Comparison of ENCODE assay signal across 19 cellular contexts in the genomic region with DNA sequence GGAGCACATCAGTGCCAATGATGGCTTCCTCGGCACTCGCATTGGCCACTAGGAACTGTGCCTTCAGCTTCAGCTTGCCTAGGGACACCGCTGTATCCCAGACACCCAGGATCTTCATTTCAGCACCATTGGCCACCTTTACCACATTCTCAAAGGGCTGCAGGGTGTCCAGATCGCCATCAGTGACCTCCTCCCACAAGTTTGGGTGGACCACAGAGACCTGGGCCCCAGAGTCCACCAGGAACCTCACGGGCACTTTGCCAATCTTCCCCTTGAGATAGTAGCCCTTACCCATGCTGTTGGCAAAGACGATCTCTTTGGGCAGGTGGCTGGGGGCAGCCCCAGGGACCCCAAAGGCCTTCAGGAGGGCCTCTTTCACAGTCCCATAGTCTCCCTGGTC.
"Had no signal": no experiment of that assay in that cellular context is flagged by ENCODE, and none has a peak within 500 bp of the region (broad histone marks: within the 10 kb centered on the region; RNA-seq: fewer than 3 reads in every experiment).

No MANE protein-coding gene starts in this region.

- H3K4me1 ChIP-seq: left ventricle myocardium inferior, lower lobe of right lung, uterus had no signal

- H3K36me3 Mint-ChIP-seq: memory B cell; natural killer cell treated with Interleukin-12 subunit alpha and Interleukin-12 subunit beta and Interleukin-15 and Interleukin-18, amount 100 ng/mL, for 72 hours; neural progenitor cell; stimulated activated memory B cell treated with anti-CD40 and anti-IgM and Interleukin-4, amounts not matched to agents 10 μg/mL and 1 μg/mL and 100 μg/mL, for 72 hours; type B pancreatic cell had no signal

- H3K4me2 ChIP-seq: neural progenitor cell had no signal

- H2AFZ ChIP-seq: neural progenitor cell had no signal

- ATAC-seq: left cardiac atrium; lower lobe of right lung; natural killer cell treated with Interleukin-12 subunit alpha and Interleukin-12 subunit beta and Interleukin-15 and Interleukin-18, amount 100 ng/mL, for 72 hours; stimulated activated memory B cell treated with anti-CD40 and anti-IgM and Interleukin-4, amounts not matched to agents 10 μg/mL and 1 μg/mL and 100 μg/mL, for 72 hours; stimulated activated naive CD8-positive, alpha-beta T cell treated with anti-CD3 and anti-CD28 coated beads, Interleukin-15, amount 100 ng/mL, for 72 hours had no signal

- H3K27me3 ChIP-seq: neural progenitor cell, spleen, uterus had no signal

- DNase-seq: effector CD8-positive, alpha-beta T cell; left cardiac atrium; left ventricle myocardium inferior; lower lobe of right lung; spleen; stimulated activated CD4-positive, alpha-beta T cell treated with anti-CD3 and anti-CD28 coated beads, Interleukin-15, amount 100 ng/mL, for 24 hours; stimulated activated CD4-positive, alpha-beta T cell treated with anti-CD3 and anti-CD28 coated beads, Interleukin-1b, Interleukin-23, amount 100 ng/mL, for 48 hours; stimulated activated CD4-positive, alpha-beta T cell treated with anti-CD3 and anti-CD28 coated beads, Interleukin-4, amount 100 ng/mL, for 24 hours; stimulated activated naive CD8-positive, alpha-beta T cell treated with anti-CD3 and anti-CD28 coated beads, Interleukin-15, amount 100 ng/mL, for 72 hours; uterus had no signal

- H3K36me3 ChIP-seq: left ventricle myocardium inferior, lower lobe of right lung, neural progenitor cell, uterus had no signal

- H3K9me3 Mint-ChIP-seq: memory B cell; natural killer cell treated with Interleukin-12 subunit alpha and Interleukin-12 subunit beta and Interleukin-15 and Interleukin-18, amount 100 ng/mL, for 72 hours; neural progenitor cell; stimulated activated memory B cell treated with anti-CD40 and anti-IgM and Interleukin-4, amounts not matched to agents 10 μg/mL and 1 μg/mL and 100 μg/mL, for 72 hours; stimulated activated naive CD8-positive, alpha-beta T cell treated with anti-CD3 and anti-CD28 coated beads, Interleukin-15, amount 100 ng/mL, for 72 hours; type B pancreatic cell had no signal

- H3K9me3 ChIP-seq: left ventricle myocardium inferior, lower lobe of right lung, spleen, uterus had no signal

- H3K9ac ChIP-seq: neural progenitor cell had no signal

- H3K4me3 ChIP-seq: coronary artery, left ventricle myocardium inferior, lower lobe of right lung, neural progenitor cell, spleen, uterus had no signal

- H3K27ac Mint-ChIP-seq: memory B cell; natural killer cell treated with Interleukin-12 subunit alpha and Interleukin-12 subunit beta and Interleukin-15 and Interleukin-18, amount 100 ng/mL, for 72 hours; neural progenitor cell; stimulated activated memory B cell treated with anti-CD40 and anti-IgM and Interleukin-4, amounts not matched to agents 10 μg/mL and 1 μg/mL and 100 μg/mL, for 72 hours; stimulated activated naive CD8-positive, alpha-beta T cell treated with anti-CD3 and anti-CD28 coated beads, Interleukin-15, amount 100 ng/mL, for 72 hours; type B pancreatic cell had no signal

- FAIRE-seq: endometrium, frontal cortex, keratinocyte had no signal

- H3K27me3 Mint-ChIP-seq: natural killer cell treated with Interleukin-12 subunit alpha and Interleukin-12 subunit beta and Interleukin-15 and Interleukin-18, amount 100 ng/mL, for 72 hours; stimulated activated memory B cell treated with anti-CD40 and anti-IgM and Interleukin-4, amounts not matched to agents 10 μg/mL and 1 μg/mL and 100 μg/mL, for 72 hours had no signal

- H3K4me3 Mint-ChIP-seq: memory B cell; natural killer cell treated with Interleukin-12 subunit alpha and Interleukin-12 subunit beta and Interleukin-15 and Interleukin-18, amount 100 ng/mL, for 72 hours; neural progenitor cell; stimulated activated memory B cell treated with anti-CD40 and anti-IgM and Interleukin-4, amounts not matched to agents 10 μg/mL and 1 μg/mL and 100 μg/mL, for 72 hours; stimulated activated naive CD8-positive, alpha-beta T cell treated with anti-CD3 and anti-CD28 coated beads, Interleukin-15, amount 100 ng/mL, for 72 hours; type B pancreatic cell had no signal

- H3K27ac ChIP-seq: coronary artery, left ventricle myocardium inferior, lower lobe of right lung, neural progenitor cell, uterus had no signal
